In genomic region chr22:20965888-20966855, GRCh38 we compare ENCODE assay signal across 1 cellular context.
TF ChIP-seq lines count a peak whose summit lies in the region.

No MANE protein-coding gene starts in this region.

TF ChIP-seq in K562, 482 proteins besides CTCF, POLR2A, EP300 and RAD21 (continues in another document):
- TF ChIP-seq GABPA (tag; conservative IDR thresholded peaks at IDR 0.05; ENCODE audit: low read depth) (no peak), TOE1 (IDR thresholded peaks at IDR 0.05; ENCODE audit: borderline replicate concordance) (no peak), TOE1 (CRISPR knock-in tag; IDR thresholded peaks at IDR 0.05; ENCODE audit: borderline replicate concordance, low read depth) (0 out of 2 replicates have a peak, but pooled peaks have one; percentile 32), RCOR1 (IDR thresholded peaks at IDR 0.05; ENCODE audit: borderline replicate concordance in 1 of 2, low read depth in 2 of 2, low read length in 2 of 2) (no peak), LEF1 (IDR thresholded peaks at IDR 0.05) (no peak), CHD4 (IDR thresholded peaks at IDR 0.05; ENCODE audit: insufficient read depth, insufficient replicate concordance, low read depth, low read length, poor library complexity, severe bottlenecking) (peak; percentile 54), ETS1 (conservative IDR thresholded peaks at IDR 0.05; ENCODE audit: control insufficient read depth, low read depth, low read length) (no peak), HNRNPLL (IDR thresholded peaks at IDR 0.05; ENCODE audit: low read depth, low read length, poor library complexity, severe bottlenecking) (peak; percentile 39), GTF2F1 (IDR thresholded peaks at IDR 0.05; ENCODE audit: low read depth, low read length) (no peak), BCOR (IDR thresholded peaks at IDR 0.05) (0 out of 2 replicates have a peak, but pooled peaks have one; percentile 23), TEAD4 (IDR thresholded peaks at IDR 0.05; ENCODE audit: low read length) (no peak), TEAD4 (CRISPR knock-in tag; IDR thresholded peaks at IDR 0.05; ENCODE audit: borderline replicate concordance) (0 out of 2 replicates have a peak, but pooled peaks have one; percentile 11), CTCFL (IDR thresholded peaks at IDR 0.05; ENCODE audit: borderline replicate concordance, insufficient read depth, low read depth, low read length, poor library complexity, severe bottlenecking) (no peak), TRIM28 (IDR thresholded peaks at IDR 0.05) (no peak), SETDB1 (IDR thresholded peaks at IDR 0.05; ENCODE audit: low read length) (peak; percentile 61), CBFA2T3 (IDR thresholded peaks at IDR 0.05) (no peak), SP1 (CRISPR knock-in tag; IDR thresholded peaks at IDR 0.05) (0 out of 2 replicates have a peak, but pooled peaks have one; percentile 34), MTA2 (IDR thresholded peaks at IDR 0.05; ENCODE audit: low read depth) (no peak), ZNF146 (CRISPR knock-in tag; IDR thresholded peaks at IDR 0.05; ENCODE audit: unreplicated experiment) (no peak), ZNF609 (CRISPR knock-in tag; IDR thresholded peaks at IDR 0.05; ENCODE audit: borderline replicate concordance) (peak; percentile 57; the same call in 1 of the 2 replicates), IRF9 (tag; IDR thresholded peaks at IDR 0.05) (no peak), ESRRA (IDR thresholded peaks at IDR 0.05; ENCODE audit: borderline replicate concordance, low read depth) (0 out of 2 replicates have a peak, but pooled peaks have one; percentile 36), ZBTB1 (CRISPR knock-in tag; IDR thresholded peaks at IDR 0.05; ENCODE audit: borderline replicate concordance, low read depth) (peak; percentile 58; the same call in 1 of the 2 replicates)
- TF ChIP-seq, protein P1, sequence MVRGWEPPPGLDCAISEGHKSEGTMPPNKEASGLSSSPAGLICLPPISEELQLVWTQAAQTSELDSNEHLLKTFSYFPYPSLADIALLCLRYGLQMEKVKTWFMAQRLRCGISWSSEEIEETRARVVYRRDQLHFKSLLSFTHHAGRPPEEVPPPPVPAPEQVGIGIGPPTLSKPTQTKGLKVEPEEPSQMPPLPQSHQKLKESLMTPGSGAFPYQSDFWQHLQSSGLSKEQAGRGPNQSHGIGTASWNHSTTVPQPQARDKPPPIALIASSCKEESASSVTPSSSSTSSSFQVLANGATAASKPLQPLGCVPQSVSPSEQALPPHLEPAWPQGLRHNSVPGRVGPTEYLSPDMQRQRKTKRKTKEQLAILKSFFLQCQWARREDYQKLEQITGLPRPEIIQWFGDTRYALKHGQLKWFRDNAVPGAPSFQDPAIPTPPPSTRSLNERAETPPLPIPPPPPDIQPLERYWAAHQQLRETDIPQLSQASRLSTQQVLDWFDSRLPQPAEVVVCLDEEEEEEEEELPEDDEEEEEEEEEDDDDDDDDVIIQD (CRISPR knock-in tag; IDR thresholded peaks at IDR 0.05): 0 out of 2 replicates have a peak, but pooled peaks have one; percentile 29
- TF ChIP-seq, protein P2, sequence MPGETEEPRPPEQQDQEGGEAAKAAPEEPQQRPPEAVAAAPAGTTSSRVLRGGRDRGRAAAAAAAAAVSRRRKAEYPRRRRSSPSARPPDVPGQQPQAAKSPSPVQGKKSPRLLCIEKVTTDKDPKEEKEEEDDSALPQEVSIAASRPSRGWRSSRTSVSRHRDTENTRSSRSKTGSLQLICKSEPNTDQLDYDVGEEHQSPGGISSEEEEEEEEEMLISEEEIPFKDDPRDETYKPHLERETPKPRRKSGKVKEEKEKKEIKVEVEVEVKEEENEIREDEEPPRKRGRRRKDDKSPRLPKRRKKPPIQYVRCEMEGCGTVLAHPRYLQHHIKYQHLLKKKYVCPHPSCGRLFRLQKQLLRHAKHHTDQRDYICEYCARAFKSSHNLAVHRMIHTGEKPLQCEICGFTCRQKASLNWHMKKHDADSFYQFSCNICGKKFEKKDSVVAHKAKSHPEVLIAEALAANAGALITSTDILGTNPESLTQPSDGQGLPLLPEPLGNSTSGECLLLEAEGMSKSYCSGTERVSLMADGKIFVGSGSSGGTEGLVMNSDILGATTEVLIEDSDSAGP (CRISPR knock-in tag; IDR thresholded peaks at IDR 0.05): 0 out of 2 replicates have a peak, but pooled peaks have one; percentile 34
- TF ChIP-seq, protein P3, sequence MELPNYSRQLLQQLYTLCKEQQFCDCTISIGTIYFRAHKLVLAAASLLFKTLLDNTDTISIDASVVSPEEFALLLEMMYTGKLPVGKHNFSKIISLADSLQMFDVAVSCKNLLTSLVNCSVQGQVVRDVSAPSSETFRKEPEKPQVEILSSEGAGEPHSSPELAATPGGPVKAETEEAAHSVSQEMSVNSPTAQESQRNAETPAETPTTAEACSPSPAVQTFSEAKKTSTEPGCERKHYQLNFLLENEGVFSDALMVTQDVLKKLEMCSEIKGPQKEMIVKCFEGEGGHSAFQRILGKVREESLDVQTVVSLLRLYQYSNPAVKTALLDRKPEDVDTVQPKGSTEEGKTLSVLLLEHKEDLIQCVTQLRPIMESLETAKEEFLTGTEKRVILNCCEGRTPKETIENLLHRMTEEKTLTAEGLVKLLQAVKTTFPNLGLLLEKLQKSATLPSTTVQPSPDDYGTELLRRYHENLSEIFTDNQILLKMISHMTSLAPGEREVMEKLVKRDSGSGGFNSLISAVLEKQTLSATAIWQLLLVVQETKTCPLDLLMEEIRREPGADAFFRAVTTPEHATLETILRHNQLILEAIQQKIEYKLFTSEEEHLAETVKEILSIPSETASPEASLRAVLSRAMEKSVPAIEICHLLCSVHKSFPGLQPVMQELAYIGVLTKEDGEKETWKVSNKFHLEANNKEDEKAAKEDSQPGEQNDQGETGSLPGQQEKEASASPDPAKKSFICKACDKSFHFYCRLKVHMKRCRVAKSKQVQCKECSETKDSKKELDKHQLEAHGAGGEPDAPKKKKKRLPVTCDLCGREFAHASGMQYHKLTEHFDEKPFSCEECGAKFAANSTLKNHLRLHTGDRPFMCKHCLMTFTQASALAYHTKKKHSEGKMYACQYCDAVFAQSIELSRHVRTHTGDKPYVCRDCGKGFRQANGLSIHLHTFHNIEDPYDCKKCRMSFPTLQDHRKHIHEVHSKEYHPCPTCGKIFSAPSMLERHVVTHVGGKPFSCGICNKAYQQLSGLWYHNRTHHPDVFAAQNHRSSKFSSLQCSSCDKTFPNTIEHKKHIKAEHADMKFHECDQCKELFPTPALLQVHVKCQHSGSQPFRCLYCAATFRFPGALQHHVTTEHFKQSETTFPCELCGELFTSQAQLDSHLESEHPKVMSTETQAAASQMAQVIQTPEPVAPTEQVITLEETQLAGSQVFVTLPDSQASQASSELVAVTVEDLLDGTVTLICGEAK (IDR thresholded peaks at IDR 0.05): no peak
- TF ChIP-seq, protein P3 (CRISPR knock-in tag; IDR thresholded peaks at IDR 0.05): no peak; the same call in 1 of the 2 replicates
- TF ChIP-seq, protein P4, sequence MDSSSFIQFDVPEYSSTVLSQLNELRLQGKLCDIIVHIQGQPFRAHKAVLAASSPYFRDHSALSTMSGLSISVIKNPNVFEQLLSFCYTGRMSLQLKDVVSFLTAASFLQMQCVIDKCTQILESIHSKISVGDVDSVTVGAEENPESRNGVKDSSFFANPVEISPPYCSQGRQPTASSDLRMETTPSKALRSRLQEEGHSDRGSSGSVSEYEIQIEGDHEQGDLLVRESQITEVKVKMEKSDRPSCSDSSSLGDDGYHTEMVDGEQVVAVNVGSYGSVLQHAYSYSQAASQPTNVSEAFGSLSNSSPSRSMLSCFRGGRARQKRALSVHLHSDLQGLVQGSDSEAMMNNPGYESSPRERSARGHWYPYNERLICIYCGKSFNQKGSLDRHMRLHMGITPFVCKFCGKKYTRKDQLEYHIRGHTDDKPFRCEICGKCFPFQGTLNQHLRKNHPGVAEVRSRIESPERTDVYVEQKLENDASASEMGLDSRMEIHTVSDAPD (CRISPR knock-in tag; IDR thresholded peaks at IDR 0.05): no peak
